In the genomic region with DNA sequence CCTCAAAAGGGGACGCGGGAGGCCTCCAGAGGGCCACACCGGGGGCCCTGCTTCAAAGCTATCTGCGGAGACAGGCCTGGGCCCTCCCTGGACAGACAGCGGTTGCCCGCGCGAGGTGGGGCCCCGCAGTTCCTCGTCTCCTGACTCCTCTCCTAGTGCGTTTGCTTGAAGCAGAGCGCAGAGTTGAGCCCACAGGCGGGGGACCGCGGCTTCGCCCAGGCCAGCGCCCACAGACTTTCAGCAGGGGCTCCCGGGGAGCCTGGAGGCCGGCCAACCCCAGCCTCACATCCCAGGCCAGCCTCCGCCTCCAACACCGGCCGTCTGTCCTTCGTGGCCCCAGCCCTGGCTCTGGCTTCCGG, we compare ENCODE assay signal across 8 cellular contexts. TPM values are rescaled to one million over a fixed set of nuclear protein-coding genes. Genes with fewer than 3 reads are reported as not detected.
DNase-seq lines count a peak whose midpoint lies in the region; ATAC-seq and TF ChIP-seq lines count a peak whose summit lies in the region.

No MANE protein-coding gene starts in this region.

- peak overlapping the region; percentile 56 for H3K27ac ChIP-seq in RWPE1
- peak overlapping the region in 17 of 21 experiments; percentile 1 to 84 (median 61) for H3K27ac ChIP-seq in skin epidermis

- DNase-seq in RWPE1 (ENCODE audit: low spot score) (no peak), foreskin fibroblast (no peak), NCI-H1436 treated with DMSO at 0.1 percent for 48 hours (lab: John Stamatoyannopoulos, UW) (no peak), mucosa of gallbladder (ENCODE audit: low spot score) (no peak), HT-29 (ENCODE audit: low spot score) (no peak)

- CTCF ChIA-PET in RWPE1 (lab: Yijun Ruan, JAX): interaction anchor here (0.6 kb wide), 2 partner anchors 87 to 581 kb away, joined by 3 read pairs; no protein-coding TSS in a partner anchor

- peak; percentile 53 for TF ChIP-seq CTCF in RWPE1 (conservative IDR thresholded peaks at IDR 0.05; ENCODE audit: low read depth)
- TF ChIP-seq CTCF in foreskin fibroblast (IDR thresholded peaks at IDR 0.05; ENCODE audit: low read depth, low read length): no peak

- ATAC-seq in GM21515 (IDR thresholded peaks at IDR 0.05; ENCODE audit: unreplicated experiment): peak; percentile 20
- ATAC-seq in HG02798 (IDR thresholded peaks at IDR 0.05; ENCODE audit: poor library complexity, unreplicated experiment): no peak

- POLR2A ChIA-PET in RWPE1 (lab: Yijun Ruan, JAX; ENCODE audit: low non-redundant PET): no interaction called here

- H3K4me3 ChIP-seq in foreskin fibroblast (ENCODE audit: low read depth in 1 of 2, low read length in 2 of 2) (peak overlapping the region; percentile 36 to 52), skin epidermis (peak overlapping the region; percentile 41 to 70 (median 57))

RNA-seq across cellular contexts. Expression of a gene that starts 0.5 kb away (rescaled TPM):
- 13.8 TPM for total RNA-seq in mucosa of gallbladder
- 0.50 and 0.69 TPM in 2 replicates for total RNA-seq in HT-29 (2014; rRNA removed; shearing (Covaris generic))
